In the genomic region with DNA sequence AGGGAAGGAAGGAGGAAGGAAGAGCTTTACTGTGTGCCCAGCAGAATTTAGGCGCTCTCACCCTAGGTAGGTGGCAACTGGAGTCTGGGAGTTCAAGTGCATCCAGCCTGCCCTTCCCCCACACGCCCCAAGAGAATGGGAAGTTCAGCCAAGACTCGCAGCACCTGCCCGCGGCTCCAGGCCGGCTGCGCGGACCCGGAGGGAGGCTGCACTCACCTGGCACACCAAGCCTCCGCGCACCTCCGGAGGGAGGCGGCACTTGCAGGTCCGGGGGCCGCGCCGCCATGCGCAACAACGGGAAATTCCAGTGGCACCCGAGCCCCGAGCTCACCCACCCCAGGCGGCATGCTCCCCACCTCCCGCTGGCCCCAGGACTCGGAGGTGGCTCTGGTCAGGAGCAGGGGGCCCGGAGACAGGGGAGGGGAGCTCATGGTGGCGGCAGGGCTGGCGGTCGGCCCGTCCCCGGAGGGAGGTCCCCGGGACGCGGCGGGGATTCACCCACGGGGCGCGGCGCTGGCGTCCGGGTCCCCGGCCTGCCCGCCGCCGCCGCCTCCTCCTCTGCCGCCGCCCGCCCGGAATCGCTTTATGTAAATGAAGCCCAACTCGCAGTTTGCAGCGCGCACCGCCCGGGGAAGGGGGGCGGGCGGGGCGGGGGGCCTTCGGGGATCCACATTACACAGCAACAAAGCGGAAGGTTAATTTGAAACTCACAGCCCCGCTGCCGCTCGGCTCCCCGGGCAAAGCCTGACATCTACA, we compare ENCODE assay signal across 8 cellular contexts.
DNase-seq lines count a peak whose midpoint lies in the region; ATAC-seq and TF ChIP-seq lines count a peak whose summit lies in the region.

A gene with protein sequence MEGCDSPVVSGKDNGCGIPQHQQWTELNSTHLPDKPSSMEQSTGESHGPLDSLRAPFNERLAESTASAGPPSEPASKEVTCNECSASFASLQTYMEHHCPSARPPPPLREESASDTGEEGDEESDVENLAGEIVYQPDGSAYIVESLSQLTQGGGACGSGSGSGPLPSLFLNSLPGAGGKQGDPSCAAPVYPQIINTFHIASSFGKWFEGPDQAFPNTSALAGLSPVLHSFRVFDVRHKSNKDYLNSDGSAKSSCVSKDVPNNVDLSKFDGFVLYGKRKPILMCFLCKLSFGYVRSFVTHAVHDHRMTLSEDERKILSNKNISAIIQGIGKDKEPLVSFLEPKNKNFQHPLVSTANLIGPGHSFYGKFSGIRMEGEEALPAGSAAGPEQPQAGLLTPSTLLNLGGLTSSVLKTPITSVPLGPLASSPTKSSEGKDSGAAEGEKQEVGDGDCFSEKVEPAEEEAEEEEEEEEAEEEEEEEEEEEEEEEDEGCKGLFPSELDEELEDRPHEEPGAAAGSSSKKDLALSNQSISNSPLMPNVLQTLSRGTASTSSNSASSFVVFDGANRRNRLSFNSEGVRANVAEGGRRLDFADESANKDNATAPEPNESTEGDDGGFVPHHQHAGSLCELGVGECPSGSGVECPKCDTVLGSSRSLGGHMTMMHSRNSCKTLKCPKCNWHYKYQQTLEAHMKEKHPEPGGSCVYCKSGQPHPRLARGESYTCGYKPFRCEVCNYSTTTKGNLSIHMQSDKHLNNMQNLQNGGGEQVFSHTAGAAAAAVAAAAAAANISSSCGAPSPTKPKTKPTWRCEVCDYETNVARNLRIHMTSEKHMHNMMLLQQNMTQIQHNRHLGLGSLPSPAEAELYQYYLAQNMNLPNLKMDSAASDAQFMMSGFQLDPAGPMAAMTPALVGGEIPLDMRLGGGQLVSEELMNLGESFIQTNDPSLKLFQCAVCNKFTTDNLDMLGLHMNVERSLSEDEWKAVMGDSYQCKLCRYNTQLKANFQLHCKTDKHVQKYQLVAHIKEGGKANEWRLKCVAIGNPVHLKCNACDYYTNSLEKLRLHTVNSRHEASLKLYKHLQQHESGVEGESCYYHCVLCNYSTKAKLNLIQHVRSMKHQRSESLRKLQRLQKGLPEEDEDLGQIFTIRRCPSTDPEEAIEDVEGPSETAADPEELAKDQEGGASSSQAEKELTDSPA (N-terminal part only) (minus strand): TSS at position 593 of the 756 bp plus-strand sequence. CDS start 87,983 bp downstream, outside the sequence.

- TF ChIP-seq CTCF in cardiac fibroblast (IDR thresholded peaks at IDR 0.05; ENCODE audit: low read depth, low read length) = no peak

- DNase-seq in D341Med (ENCODE audit: low spot score) (peak; percentile 78), RPMI8226 (peak; percentile 32), cardiac fibroblast (ENCODE audit: low read depth in 2 of 2) (peak; percentile 66 to 71), kidney glomerular epithelial cell (lab: John Stamatoyannopoulos, UW) (peak; percentile 42), GOT3 (lab: John Stamatoyannopoulos, UW) (no peak)
- peak in 2 of 3 experiments; percentile 4 to 14 for DNase-seq in stimulated activated CD4-positive, alpha-beta T cell treated with anti-CD3 and anti-CD28 coated beads, TNF-alpha, amount 100 ng/mL, for 4 hours (ENCODE audit: low read depth in 3 of 3)

- ATAC-seq in HG03175 (IDR thresholded peaks at IDR 0.05; ENCODE audit: unreplicated experiment) = peak; percentile 77

- H3K4me3 ChIP-seq in cardiac fibroblast (replicated peaks in 1 of 2; ENCODE audit: low read depth in 2 of 2, low read length in 2 of 2) = peak within 1 kb of the TSS; percentile 65 to 74

- peak; percentile 41 for TF ChIP-seq POLR2A in GM19099 (IDR thresholded peaks at IDR 0.05; ENCODE audit: extremely low read depth, insufficient read length, low read depth)
